Comparison of ENCODE assay signal across 11 cellular contexts in genomic region chr11:12216542-12217422, GRCh38.
DNase-seq lines count a peak whose midpoint lies in the region; ATAC-seq and TF ChIP-seq lines count a peak whose summit lies in the region.
"Had no signal": no experiment of that assay in that cellular context is flagged by ENCODE, and none has a peak within 500 bp of the region (broad histone marks: within the 10 kb centered on the region; RNA-seq: fewer than 3 reads in every experiment).

No MANE protein-coding gene starts in this region.

- H3K27ac ChIP-seq in CD8-positive, alpha-beta memory T cell (ENCODE audit: low read depth, low read length): peak overlapping the region; percentile 52

- peak overlapping the region in 5 of 7 donors; percentile 4 to 59 (median 41) for H3K4me3 Mint-ChIP-seq in CD8-positive, alpha-beta memory T cell
- H3K4me3 Mint-ChIP-seq in naive thymus-derived CD8-positive, alpha-beta T cell: no peak overlapping the region

- H3K36me3 ChIP-seq in CD8-positive, alpha-beta memory T cell (ENCODE audit: insufficient read depth, low read length): peaks cover 10% of the 10 kb centered on the region
- no peaks in the 10 kb centered on the region for H3K36me3 ChIP-seq in Loucy (ENCODE audit: insufficient read depth, low read length)

- TF ChIP-seq CTCF in Loucy (conservative IDR thresholded peaks at IDR 0.05; ENCODE audit: low read length): no peak
- no peak for TF ChIP-seq CTCF in choroid plexus epithelial cell (conservative IDR thresholded peaks at IDR 0.05; ENCODE audit: low read depth, low read length)
- TF ChIP-seq CTCF in omental fat pad (IDR thresholded peaks at IDR 0.05): no peak

- POLR2A ChIA-PET in CD8-positive, alpha-beta memory T cell (lab: Charles Lee): interaction anchor here (1.0 kb wide), 1 partner anchor 20 kb away, joined by 4 read pairs; no protein-coding TSS in a partner anchor
- POLR2A ChIA-PET in naive thymus-derived CD8-positive, alpha-beta T cell (lab: Charles Lee): no interaction called here

- peaks cover 24% of the 10 kb centered on the region for H3K4me1 ChIP-seq in CD8-positive, alpha-beta memory T cell (ENCODE audit: insufficient read depth, low read length)
- H3K4me1 ChIP-seq in Loucy (ENCODE audit: insufficient read depth, low read length, poor library complexity, severe bottlenecking): peaks cover 47% of the 10 kb centered on the region

- H4K20me1 ChIP-seq in Loucy (ENCODE audit: insufficient read depth, low read length, poor library complexity, severe bottlenecking): no peaks in the 10 kb centered on the region

- ATAC-seq in naive thymus-derived CD8-positive, alpha-beta T cell: no peak
- ATAC-seq in omental fat pad (ENCODE audit: low FRiP score): no peak
- no peak for ATAC-seq in GM19023 (IDR thresholded peaks at IDR 0.05; ENCODE audit: unreplicated experiment)

- no peaks in the 10 kb centered on the region for H3K9me3 ChIP-seq in CD8-positive, alpha-beta memory T cell (ENCODE audit: low read length)
- H3K9me3 ChIP-seq in Loucy (ENCODE audit: insufficient read depth, low read depth, low read length): no peaks in the 10 kb centered on the region

- H3K9me2 ChIP-seq in Loucy (replicated peaks; ENCODE audit: low read depth, low read length): no peaks in the 10 kb centered on the region

- peak overlapping the region; percentile 78 to 95 (median 88) for H3K27ac Mint-ChIP-seq in CD8-positive, alpha-beta memory T cell
- peak overlapping the region in 7 of 10 donors; percentile 5 to 78 (median 31) for H3K27ac Mint-ChIP-seq in naive thymus-derived CD8-positive, alpha-beta T cell

- peaks cover 29 to 97% (median 40%) of the 10 kb centered on the region in 3 donors for H3K36me3 Mint-ChIP-seq in CD8-positive, alpha-beta memory T cell
- H3K36me3 Mint-ChIP-seq in naive thymus-derived CD8-positive, alpha-beta T cell: peaks cover 0 to 9% (median 0%) of the 10 kb centered on the region in 3 donors

- no peaks in the 10 kb centered on the region for H3F3A ChIP-seq in Loucy (ENCODE audit: low read depth)

- no peaks in the 10 kb centered on the region for H3K9me3 Mint-ChIP-seq in CD8-positive, alpha-beta memory T cell
- no peaks in the 10 kb centered on the region for H3K9me3 Mint-ChIP-seq in naive thymus-derived CD8-positive, alpha-beta T cell

- H3K27me3 ChIP-seq in CD8-positive, alpha-beta memory T cell (ENCODE audit: insufficient read depth, low read length, poor library complexity, severe bottlenecking): no peaks in the 10 kb centered on the region
- H3K27me3 ChIP-seq in Loucy (ENCODE audit: insufficient read depth, low read length, poor library complexity, severe bottlenecking): no peaks in the 10 kb centered on the region

- H3K4me2 ChIP-seq in Loucy (ENCODE audit: low read depth, low read length, poor library complexity, severe bottlenecking): peak overlapping the region; percentile 31

- no peak overlapping the region for H3K4me3 ChIP-seq in CD8-positive, alpha-beta memory T cell (ENCODE audit: low read length)
- H3K4me3 ChIP-seq in Loucy (ENCODE audit: low read length, poor library complexity, severe bottlenecking): no peak overlapping the region
- H3K4me3 ChIP-seq in choroid plexus epithelial cell (ENCODE audit: low read depth, low read length): no peak overlapping the region

- H3K4me1 Mint-ChIP-seq in CD8-positive, alpha-beta memory T cell: peaks cover 24 to 48% (median 32%) of the 10 kb centered on the region in 3 donors
- H3K4me1 Mint-ChIP-seq in naive thymus-derived CD8-positive, alpha-beta T cell: peaks cover 8 to 35% (median 33%) of the 10 kb centered on the region in 4 donors

- no peaks in the 10 kb centered on the region for H3K79me2 ChIP-seq in Loucy (ENCODE audit: insufficient read depth, low read length)

- CTCF ChIA-PET in CD8-positive, alpha-beta memory T cell (lab: Charles Lee): interaction anchor here (1.6 to 2.0 kb wide), 2 partner anchors 17 to 19 kb away, joined by 4 to 14 read pairs; no protein-coding TSS in a partner anchor

- DNase-seq in CD8-positive, alpha-beta memory T cell: no peak
- peak; percentile 61 for DNase-seq in choroid plexus epithelial cell (ENCODE audit: low read depth)
- DNase-seq in naive thymus-derived CD8-positive, alpha-beta T cell: no peak
- DNase-seq in NCI-H2196 (lab: John Stamatoyannopoulos, UW; ENCODE audit: unreplicated experiment): no peak
- no peak for DNase-seq in GF-D8 (lab: John Stamatoyannopoulos, UW)
- DNase-seq in omental fat pad (ENCODE audit: low spot score): no peak
- DNase-seq: cerebellar nuclear complex, DMS79, small intestine had no signal

- peak overlapping the region; percentile 13 for H3K9ac ChIP-seq in Loucy (ENCODE audit: low read depth, low read length, poor library complexity, severe bottlenecking)

- peaks cover 0 to 2% of the 10 kb centered on the region in 2 donors for H3K27me3 Mint-ChIP-seq in CD8-positive, alpha-beta memory T cell
- peaks cover 0 to 3% (median 0%) of the 10 kb centered on the region in 5 donors for H3K27me3 Mint-ChIP-seq in naive thymus-derived CD8-positive, alpha-beta T cell

- H2AFZ ChIP-seq in Loucy (ENCODE audit: low read length): no peak overlapping the region

Comparison
In these comparisons a context has a peak if more than half of its experiments do, and no peak if none do; other contexts are left out.
1. H3K4me3 Mint-ChIP-seq: peak in CD8-positive, alpha-beta memory T cell (5 of 7); none in naive thymus-derived CD8-positive, alpha-beta T cell (0 of 10).